In the genomic region with DNA sequence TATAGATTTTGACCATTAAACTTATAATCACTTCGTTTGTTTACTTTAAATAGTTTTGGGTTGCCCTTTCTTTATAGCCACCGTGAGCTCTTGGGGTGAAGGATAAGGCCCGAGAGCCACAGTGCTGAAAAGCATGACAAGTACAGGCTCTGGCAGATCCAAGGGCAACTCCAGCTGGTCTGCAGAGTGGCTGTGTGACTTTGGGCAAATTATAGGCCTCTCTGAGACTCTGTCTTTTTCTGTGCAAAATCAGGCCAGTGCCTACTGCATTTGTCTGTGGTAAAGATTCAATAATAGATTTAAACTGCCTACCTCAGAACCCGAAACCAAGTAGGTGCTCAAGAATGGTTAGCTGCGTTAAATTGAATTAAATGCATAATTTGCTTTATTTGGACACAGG, we compare ENCODE assay signal across 8 cellular contexts.
"Had no signal": no experiment of that assay in that cellular context is flagged by ENCODE, and none has a peak within 500 bp of the region (broad histone marks: within the 10 kb centered on the region; RNA-seq: fewer than 3 reads in every experiment).

No MANE protein-coding gene starts in this region.

- ATAC-seq: GM12878 had no signal

- H3K4me3 ChIP-seq: GM12878 had no signal

- DNase-seq: GDM1, GF-D8 had no signal

- FAIRE-seq: G401.6, GM12878, GM12891, GM12892, GM18507, GM19239 had no signal
